In the genomic region with DNA sequence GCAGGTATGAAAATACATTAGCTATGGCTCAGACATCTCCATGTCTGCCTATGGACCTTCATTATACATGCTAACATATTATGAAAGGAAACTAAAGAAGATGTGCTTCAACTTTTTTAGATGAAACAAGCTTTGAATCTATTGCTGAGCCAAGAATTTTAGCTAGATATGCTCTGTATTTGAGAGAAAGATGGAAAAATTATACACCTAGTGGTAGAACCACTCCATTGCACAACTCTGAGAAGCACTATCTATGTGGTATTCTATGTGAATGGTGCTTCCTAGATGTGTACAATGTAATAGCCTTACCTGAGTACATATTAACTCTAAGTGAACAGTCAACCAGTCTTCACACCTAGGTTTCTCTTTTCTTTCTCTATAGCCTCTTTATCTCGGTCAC, we compare ENCODE assay signal across 14 cellular contexts. TPM values are rescaled to one million over a fixed set of nuclear protein-coding genes. Genes with fewer than 3 reads are reported as not detected.
A peak's percentile ranks its signal among the peaks of the same experiment; 100 is the strongest.
DNase-seq lines count a peak whose midpoint lies in the region; ATAC-seq and TF ChIP-seq lines count a peak whose summit lies in the region.
"Had no signal": no experiment of that assay in that cellular context is flagged by ENCODE, and none has a peak within 500 bp of the region (broad histone marks: within the 10 kb centered on the region; RNA-seq: fewer than 3 reads in every experiment).

No MANE protein-coding gene starts in this region.

- H3K27ac ChIP-seq in foreskin keratinocyte: no peak overlapping the region
- H3K27ac ChIP-seq in mesenchymal stem cell (ENCODE audit: low read length, poor library complexity, severe bottlenecking): no peak overlapping the region

- H2BK12ac ChIP-seq in mesenchymal stem cell (ENCODE audit: low read length in 2 of 2): no peak overlapping the region

- H3K9ac ChIP-seq in mesenchymal stem cell (ENCODE audit: low read length): no peak overlapping the region

- H3K4me1 ChIP-seq in foreskin keratinocyte (no peaks in the 10 kb centered on the region), mesenchymal stem cell (ENCODE audit: control insufficient read depth, insufficient read depth, low read depth, low read length) (no peaks in the 10 kb centered on the region)

- H3K4ac ChIP-seq in mesenchymal stem cell (ENCODE audit: low read depth in 1 of 2, low read length in 2 of 2): no peak overlapping the region

- H3K79me1 ChIP-seq in mesenchymal stem cell (replicated peaks; ENCODE audit: low read length, poor library complexity, severe bottlenecking): no peaks in the 10 kb centered on the region

- no peak overlapping the region for H2BK120ac ChIP-seq in mesenchymal stem cell (ENCODE audit: low read depth, low read length)

- WGBS in mesenchymal stem cell: no CpG with 5 or more reads among the region's 1 CpG

- H2BK5ac ChIP-seq in mesenchymal stem cell (ENCODE audit: low read depth, low read length, poor library complexity, severe bottlenecking): no peak overlapping the region

- TF ChIP-seq CTCF in GM06990 (IDR thresholded peaks at IDR 0.05; ENCODE audit: insufficient read depth, low read length, poor library complexity, severe bottlenecking) (peak; percentile 14), foreskin keratinocyte (conservative IDR thresholded peaks at IDR 0.05) (peak; percentile 24)

- no peak overlapping the region for H2AFZ ChIP-seq in mesenchymal stem cell (ENCODE audit: low read depth, low read length)

- H3K4me2 ChIP-seq in mesenchymal stem cell (ENCODE audit: low read length, poor library complexity, severe bottlenecking): no peak overlapping the region

- no peak overlapping the region for H2BK15ac ChIP-seq in mesenchymal stem cell (ENCODE audit: low read depth, poor library complexity, severe bottlenecking)

- no peak overlapping the region for H3K14ac ChIP-seq in mesenchymal stem cell (ENCODE audit: low read length in 2 of 2)

- no peak overlapping the region for H3K18ac ChIP-seq in mesenchymal stem cell (ENCODE audit: low read depth in 1 of 2, low read length in 2 of 2)

- no peak overlapping the region for H3K23ac ChIP-seq in mesenchymal stem cell (ENCODE audit: low read length in 2 of 2)

- H3K36me3 ChIP-seq in GM06990 (ENCODE audit: control insufficient read depth, insufficient read depth, low read length) (no peaks in the 10 kb centered on the region), mesenchymal stem cell (ENCODE audit: control insufficient read depth in 1 of 2, insufficient read depth in 2 of 2, low read depth in 1 of 2, low read length in 2 of 2) (no peaks in the 10 kb centered on the region)

- ATAC-seq in GM21526 (IDR thresholded peaks at IDR 0.05; ENCODE audit: low FRiP score, unreplicated experiment) (peak; percentile 68), HG03521 (IDR thresholded peaks at IDR 0.05; ENCODE audit: unreplicated experiment) (peak; percentile 72), foreskin keratinocyte (no peak)

- no peak overlapping the region for H2AK5ac ChIP-seq in mesenchymal stem cell (ENCODE audit: low read length, severe bottlenecking)

- DNase-seq in GM06990 (ENCODE audit: extremely low read depth, insufficient read length): no peak
- DNase-seq in foreskin keratinocyte: no peak
- no peak for DNase-seq in HuH-7.5 (ENCODE audit: low spot score)
- DNase-seq in mesenchymal stem cell: no peak
- DNase-seq in amniotic stem cell (lab: John Stamatoyannopoulos, UW): no peak
- no peak for DNase-seq in T-helper 9 cell
- DNase-seq: activated CD4-positive, CD25-positive, alpha-beta regulatory T cell treated with anti-CD3 and anti-CD28 coated beads, Interleukin-2, amount 50 U/mL, for 72 hours; SIG-M5 had no signal

- H3K9me3 ChIP-seq in mesenchymal stem cell (ENCODE audit: control insufficient read depth, low read length): peaks cover 3% of the 10 kb centered on the region

- H3K27me3 ChIP-seq in GM06990 (replicated peaks; ENCODE audit: control insufficient read depth, insufficient read depth, low read length): no peaks in the 10 kb centered on the region
- H3K27me3 ChIP-seq in foreskin keratinocyte: no peaks in the 10 kb centered on the region
- H3K27me3 ChIP-seq in mesenchymal stem cell (ENCODE audit: control insufficient read depth in 1 of 2, insufficient read depth in 1 of 2, low read length in 2 of 2): no peaks in the 10 kb centered on the region

- H4K8ac ChIP-seq in mesenchymal stem cell (ENCODE audit: low read length): no peak overlapping the region

- H3K4me3 ChIP-seq in GM06990 (replicated peaks; ENCODE audit: low read depth, low read length) (no peak overlapping the region), mesenchymal stem cell (ENCODE audit: insufficient read depth in 1 of 2, low read depth in 1 of 2, low read length in 2 of 2) (no peak overlapping the region)

- no peak overlapping the region for H4K91ac ChIP-seq in mesenchymal stem cell (ENCODE audit: low read length)

RNA-seq across cellular contexts. Expression of a gene that starts 17.3 kb away (rescaled TPM):
- not detected in 2 replicates for total RNA-seq in foreskin keratinocyte
- not detected in 2 replicates for polyA plus RNA-seq in foreskin keratinocyte
- 0.08 TPM for polyA plus RNA-seq in mesenchymal stem cell (2013, experiment 1 of 2)
- polyA plus RNA-seq in mesenchymal stem cell (2013, experiment 2 of 2): not detected
- total RNA-seq: activated T-helper 1 cell treated with anti-CD3 and anti-CD28 coated beads, Interleukin-12 subunit alpha, Interleukin-12 subunit beta, Interleukin-2, Interleukin-4 antibody, amounts not matched to agents 30 ng/mL and 10 ng/mL and 1 ng/mL, durations not matched to agents 14 hours and 24 hours and 36 hours; cardiac septum; mononuclear cell had no signal
- polyA plus RNA-seq: esophagus had no signal

RNA-seq across cellular contexts. Expression of a gene that starts 32.5 kb away (rescaled TPM):
- total RNA-seq in foreskin keratinocyte: not detected in 2 replicates
- polyA plus RNA-seq in foreskin keratinocyte: not detected in 2 replicates
- not detected for polyA plus RNA-seq in mesenchymal stem cell (2013, experiment 1 of 2)
- polyA plus RNA-seq in mesenchymal stem cell (2013, experiment 2 of 2): not detected
- total RNA-seq: activated T-helper 1 cell treated with anti-CD3 and anti-CD28 coated beads, Interleukin-12 subunit alpha, Interleukin-12 subunit beta, Interleukin-2, Interleukin-4 antibody, amounts not matched to agents 30 ng/mL and 10 ng/mL and 1 ng/mL, durations not matched to agents 14 hours and 24 hours and 36 hours; cardiac septum; mononuclear cell had no signal
- polyA plus RNA-seq: esophagus had no signal
